2 cellular contexts compared by ENCODE assay signal in the genomic region with DNA sequence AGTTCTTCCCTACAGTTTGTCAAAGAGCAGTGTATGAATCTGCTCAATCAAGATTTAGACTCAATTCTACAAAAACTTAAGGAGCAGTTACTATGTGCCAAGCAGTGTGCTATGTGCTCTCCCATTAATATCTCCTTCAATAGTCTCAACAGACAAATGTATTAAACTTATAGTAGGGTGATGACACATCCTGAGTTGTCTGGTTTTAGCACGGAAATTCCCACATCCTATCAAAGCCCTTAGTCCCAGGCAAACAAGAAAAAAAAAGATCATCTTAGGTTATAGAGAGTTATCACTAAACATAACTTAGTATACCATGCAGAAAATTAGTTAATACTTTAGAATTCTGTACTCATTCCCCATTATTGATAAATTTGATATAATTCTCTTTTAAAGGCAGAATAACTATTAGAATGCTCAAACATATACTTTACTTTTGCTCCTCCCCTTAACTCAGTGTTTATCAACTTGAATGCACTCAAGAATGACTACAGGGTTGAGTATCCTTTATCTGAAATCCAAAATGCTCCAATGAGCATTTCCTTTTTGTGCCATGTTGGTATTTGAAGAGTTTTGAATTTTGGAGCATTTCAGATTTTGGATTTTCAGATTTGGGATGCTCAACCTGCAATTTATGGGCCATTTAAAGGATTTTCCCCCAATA. TPM values are rescaled to one million over a fixed set of nuclear protein-coding genes. Genes with fewer than 3 reads are reported as not detected.
"Had no signal": no experiment of that assay in that cellular context is flagged by ENCODE, and none has a peak within 500 bp of the region (broad histone marks: within the 10 kb centered on the region; RNA-seq: fewer than 3 reads in every experiment).

No MANE protein-coding gene starts in this region.

RNA-seq across cellular contexts. Expression of gene SAXO2, which starts 20.6 kb away (rescaled TPM):
- total RNA-seq: glomerular endothelial cell, right atrium auricular region had no signal
